20 cellular contexts compared by ENCODE assay signal in the genomic region with DNA sequence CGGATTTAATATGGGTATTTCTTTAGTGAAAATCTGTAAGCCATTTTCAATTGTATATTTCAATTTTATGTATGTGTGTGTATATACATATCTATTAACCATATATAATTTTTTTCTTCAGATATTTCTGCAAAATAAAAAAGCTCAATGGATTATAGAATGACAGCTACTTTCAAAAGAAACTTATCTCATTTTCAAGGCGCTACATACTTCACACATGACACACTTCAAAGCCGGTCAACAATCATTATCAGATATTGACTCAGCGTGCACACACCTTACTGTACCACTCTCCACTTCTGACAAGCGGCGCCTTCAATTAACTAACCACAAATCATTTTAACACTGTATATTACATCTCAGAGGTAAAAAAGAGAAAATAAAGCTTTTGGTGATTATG. TPM values are rescaled to one million over a fixed set of nuclear protein-coding genes. Genes with fewer than 3 reads are reported as not detected.
DNase-seq lines count a peak whose midpoint lies in the region; ATAC-seq and TF ChIP-seq lines count a peak whose summit lies in the region.
"Had no signal": no experiment of that assay in that cellular context is flagged by ENCODE, and none has a peak within 500 bp of the region (broad histone marks: within the 10 kb centered on the region; RNA-seq: fewer than 3 reads in every experiment).

No MANE protein-coding gene starts in this region.

- no peak overlapping the region for H3K27ac ChIP-seq in CD8-positive, alpha-beta T cell (ENCODE audit: low read depth, low read length)
- no peak overlapping the region for H3K27ac ChIP-seq in hepatocyte
- H3K27ac ChIP-seq: epithelial cell of prostate, gastroesophageal sphincter, sigmoid colon, thyroid gland had no signal

- H3K4me1 Mint-ChIP-seq in CD8-positive, alpha-beta T cell (ENCODE audit: low read depth) = no peaks in the 10 kb centered on the region
- H3K4me1 Mint-ChIP-seq: neural crest cell had no signal

- H4K20me1 ChIP-seq in hepatocyte (ENCODE audit: insufficient read depth, poor library complexity, severe bottlenecking) = no peaks in the 10 kb centered on the region

- H3K36me3 Mint-ChIP-seq in CD8-positive, alpha-beta T cell = peaks cover 84% of the 10 kb centered on the region

- H3K36me3 ChIP-seq in CD8-positive, alpha-beta T cell (ENCODE audit: insufficient read depth, low read length) = peaks cover 30% of the 10 kb centered on the region
- H3K36me3 ChIP-seq in hepatocyte (replicated peaks; ENCODE audit: insufficient read depth, low read depth) = no peaks in the 10 kb centered on the region

- no peaks in the 10 kb centered on the region for H3K27me3 ChIP-seq in CD8-positive, alpha-beta T cell (ENCODE audit: insufficient read depth, low read length)
- H3K27me3 ChIP-seq in hepatocyte = no peaks in the 10 kb centered on the region
- H3K27me3 ChIP-seq: gastroesophageal sphincter, sigmoid colon, thyroid gland had no signal

- ATAC-seq in CD8-positive, alpha-beta T cell = peak; percentile 23
- ATAC-seq in GM21390 (IDR thresholded peaks at IDR 0.05; ENCODE audit: unreplicated experiment) (no peak), Right ventricle myocardium inferior (no peak), HG03565 (IDR thresholded peaks at IDR 0.05; ENCODE audit: unreplicated experiment) (no peak)
- ATAC-seq: gastroesophageal sphincter had no signal

- no peak overlapping the region for H3K4me3 Mint-ChIP-seq in CD8-positive, alpha-beta T cell
- H3K4me3 Mint-ChIP-seq: activated CD4-positive, alpha-beta T cell treated with anti-CD3 and anti-CD28 coated beads, Interleukin-2, amount 10 ng/mL, durations not matched to agents 24 days and 14 days; memory B cell; neural crest cell had no signal

- no peaks in the 10 kb centered on the region for H3K9me2 ChIP-seq in hepatocyte (replicated peaks; ENCODE audit: insufficient read depth)

- CTCF ChIA-PET in CD8-positive, alpha-beta T cell (lab: Charles Lee) = interaction anchor here (0.7 to 1.2 kb wide), 2 partner anchors 24 to 114 kb away, joined by 3 read pairs; no protein-coding TSS in a partner anchor

- no peak for DNase-seq in CD8-positive, alpha-beta T cell
- DNase-seq in DMS53 (lab: John Stamatoyannopoulos, UW) (peak; percentile 84), NCI-H2227 treated with DMSO at 0.1 percent for 48 hours (lab: John Stamatoyannopoulos, UW) (peak; percentile 15), hepatocyte (ENCODE audit: low spot score) (peak; percentile 46), Right ventricle myocardium inferior (ENCODE audit: missing footprints) (no peak), SIG-M5 treated with dmso at 0.1 percent for 504 hours (lab: John Stamatoyannopoulos, UW; ENCODE audit: unreplicated experiment) (no peak)
- DNase-seq: activated CD4-positive, alpha-beta T cell treated with anti-CD3 and anti-CD28 coated beads, Interleukin-2, amount 10 ng/mL, durations not matched to agents 24 days and 14 days; cortex of kidney; DMS 273 treated with DMSO at 0.1 percent for 48 hours; NCI-H2171 treated with DMSO at 0.1 percent for 48 hours; SHP77; sigmoid colon; thyroid gland had no signal

- no peak overlapping the region for H3K4me2 ChIP-seq in hepatocyte

- 59% methylated on average over 6 of the region's 6 CpGs for WGBS in hepatocyte (ENCODE audit: low lambda C conversion rate, missing lambda C conversion rate)

- no peak overlapping the region for H3K4me3 ChIP-seq in CD8-positive, alpha-beta T cell (ENCODE audit: low read depth, low read length)
- H3K4me3 ChIP-seq in hepatocyte = no peak overlapping the region
- H3K4me3 ChIP-seq: gastroesophageal sphincter, sigmoid colon, thyroid gland had no signal

- intact Hi-C loops in CD8-positive, alpha-beta T cell (cut with DNase I, micrococcal nuclease) = no loop called here
- intact Hi-C loops in Right ventricle myocardium inferior (cut with DNase I) = no loop called here

- no peak for TF ChIP-seq CTCF in CD8-positive, alpha-beta T cell (IDR thresholded peaks at IDR 0.05)
- no peak for TF ChIP-seq CTCF in hepatocyte (IDR thresholded peaks at IDR 0.05; ENCODE audit: poor library complexity)

- no peaks in the 10 kb centered on the region for H3K9me3 ChIP-seq in CD8-positive, alpha-beta T cell (ENCODE audit: low read length)
- no peaks in the 10 kb centered on the region for H3K9me3 ChIP-seq in hepatocyte (ENCODE audit: low read depth)
- H3K9me3 ChIP-seq: gastroesophageal sphincter, sigmoid colon, thyroid gland had no signal

- H3K79me2 ChIP-seq in hepatocyte = no peaks in the 10 kb centered on the region

- no peaks in the 10 kb centered on the region for H3K27me3 Mint-ChIP-seq in CD8-positive, alpha-beta T cell (ENCODE audit: low read depth)
- H3K27me3 Mint-ChIP-seq: activated CD4-positive, alpha-beta T cell treated with anti-CD3 and anti-CD28 coated beads, Interleukin-2, amount 10 ng/mL, durations not matched to agents 24 days and 14 days; memory B cell had no signal

- no peak overlapping the region for H3K27ac Mint-ChIP-seq in CD8-positive, alpha-beta T cell
- H3K27ac Mint-ChIP-seq: activated CD4-positive, alpha-beta T cell treated with anti-CD3 and anti-CD28 coated beads, Interleukin-2, amount 10 ng/mL, durations not matched to agents 24 days and 14 days; memory B cell had no signal

- H3K4me1 ChIP-seq in CD8-positive, alpha-beta T cell (ENCODE audit: insufficient read depth, low read length) = no peaks in the 10 kb centered on the region
- no peaks in the 10 kb centered on the region for H3K4me1 ChIP-seq in hepatocyte (ENCODE audit: insufficient read depth)
- H3K4me1 ChIP-seq: gastroesophageal sphincter, sigmoid colon, thyroid gland had no signal

- H2AFZ ChIP-seq in hepatocyte = no peak overlapping the region

- no peaks in the 10 kb centered on the region for H3K9me3 Mint-ChIP-seq in CD8-positive, alpha-beta T cell
- H3K9me3 Mint-ChIP-seq: activated CD4-positive, alpha-beta T cell treated with anti-CD3 and anti-CD28 coated beads, Interleukin-2, amount 10 ng/mL, durations not matched to agents 24 days and 14 days; memory B cell; neural crest cell had no signal

- POLR2A ChIA-PET in CD8-positive, alpha-beta T cell (lab: Charles Lee) = no interaction called here

RNA-seq across cellular contexts. Expression of gene ATP13A3, which starts 39.6 kb away (rescaled TPM):
- 10 to 100 TPM; 50.2 to 52.8 TPM for total RNA-seq in CD8-positive, alpha-beta T cell
- total RNA-seq in hepatocyte = 107 and 131 TPM in 2 replicates
- 18.3 and 20.5 TPM in 2 replicates for polyA plus RNA-seq in hepatocyte
- 55.3 TPM for total RNA-seq in Right ventricle myocardium inferior

RNA-seq across cellular contexts. Expression of gene GP5, which starts 48.1 kb away (rescaled TPM):
- 1 to 10 TPM; 2.5 to 2.8 TPM for total RNA-seq in CD8-positive, alpha-beta T cell
- total RNA-seq in hepatocyte = 0.27 and 0.52 TPM in 2 replicates
- polyA plus RNA-seq in hepatocyte = 0.04 TPM in 1 of 2 replicates, not detected in the other
- not detected for total RNA-seq in Right ventricle myocardium inferior
- total RNA-seq: astrocyte, neural crest cell had no signal

Comparison
In these comparisons a context has a peak if more than half of its experiments do, and no peak if none do; other contexts are left out.
1. DNase-seq: peak in DMS53 (single experiment), NCI-H2227 treated with DMSO at 0.1 percent for 48 hours (single experiment) and hepatocyte (single experiment); none in CD8-positive, alpha-beta T cell (0 of 7), Right ventricle myocardium inferior (single experiment) and SIG-M5 treated with dmso at 0.1 percent for 504 hours (single experiment).